Comparison of ENCODE assay signal across 17 cellular contexts in the genomic region with DNA sequence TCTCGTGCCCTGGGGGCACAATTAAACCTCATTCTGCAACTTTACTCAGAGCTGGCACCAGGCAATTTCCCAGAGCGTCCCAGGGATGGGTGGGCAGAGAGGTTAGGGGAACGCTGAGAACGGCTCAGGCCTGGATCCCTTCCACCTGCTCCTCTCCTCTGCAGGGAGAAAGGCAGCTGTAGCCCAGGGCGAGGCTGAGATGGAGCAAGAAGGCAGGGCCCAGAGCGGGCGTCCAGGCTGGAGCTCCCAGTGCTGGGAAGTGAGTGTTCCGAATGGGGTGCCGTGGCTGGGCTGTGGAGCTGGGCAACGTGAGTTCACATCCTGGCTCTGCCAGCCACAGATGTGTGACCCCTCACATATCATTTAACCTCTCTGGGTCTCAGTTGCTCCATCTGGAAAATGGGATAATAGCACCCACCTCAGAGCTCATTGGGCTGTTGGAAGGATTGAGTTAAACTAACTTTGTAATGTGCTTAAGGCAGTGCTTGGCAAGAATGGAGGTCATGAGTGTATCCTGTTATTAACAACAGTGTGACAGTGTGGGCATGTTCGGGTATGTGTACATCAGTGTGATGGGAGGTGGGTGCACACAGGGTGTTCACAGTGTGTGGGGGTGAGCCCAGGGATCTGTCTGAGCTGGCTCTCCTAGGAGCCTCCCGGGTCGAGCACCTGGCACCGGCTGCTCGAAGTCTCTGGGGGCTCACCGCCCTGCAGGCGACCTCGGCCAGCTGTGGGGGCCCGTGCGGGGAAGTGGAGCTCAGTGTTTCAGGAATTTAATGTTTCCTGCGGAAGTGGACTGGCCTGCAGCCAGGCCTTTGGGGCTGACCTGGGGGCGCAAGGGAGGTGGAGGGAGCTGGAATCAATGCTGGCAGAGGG. TPM values are rescaled to one million over a fixed set of nuclear protein-coding genes. Genes with fewer than 3 reads are reported as not detected.
DNase-seq lines count a peak whose midpoint lies in the region; ATAC-seq and TF ChIP-seq lines count a peak whose summit lies in the region.
"Had no signal": no experiment of that assay in that cellular context is flagged by ENCODE, and none has a peak within 500 bp of the region (broad histone marks: within the 10 kb centered on the region; RNA-seq: fewer than 3 reads in every experiment).

No MANE protein-coding gene starts in this region.

- peaks cover 18% of the 10 kb centered on the region for H3K36me3 Mint-ChIP-seq in CD4-positive, alpha-beta T cell (ENCODE audit: low read depth)
- peaks cover 15% of the 10 kb centered on the region for H3K36me3 Mint-ChIP-seq in nephron (ENCODE audit: low read depth)

- H3K27me3 ChIP-seq in CD4-positive, alpha-beta T cell (ENCODE audit: control insufficient read depth, insufficient read depth, low read length), result peaks cover 6% of the 10 kb centered on the region
- peaks cover 0 to 60% of the 10 kb centered on the region in 2 donors for H3K27me3 ChIP-seq in left lung

- POLR2A ChIA-PET in CD4-positive, alpha-beta T cell (lab: Charles Lee), result interaction anchor here (2.5 to 3.0 kb wide), 2 partner anchors 27 to 184 kb away, joined by 10 to 13 read pairs; a partner anchor contains a TSS

- H3K4me1 ChIP-seq in left lung, result peaks cover 24 to 45% of the 10 kb centered on the region in 2 donors
- H3K4me1 ChIP-seq: Caco-2 had no signal

- H3K9me3 ChIP-seq in CD4-positive, alpha-beta T cell (ENCODE audit: control insufficient read depth, low read length), result no peaks in the 10 kb centered on the region
- H3K9me3 ChIP-seq in left lung, result no peaks in the 10 kb centered on the region
- H3K9me3 ChIP-seq: Caco-2, neutrophil had no signal

- no peak for DNase-seq in CD4-positive, alpha-beta T cell
- DNase-seq in NAMALWA (ENCODE audit: low spot score) (peak; percentile 53), dermis blood vessel endothelial cell (peak; percentile 80), SHP77 (lab: John Stamatoyannopoulos, UW) (no peak), activated gamma-delta T cell (lab: John Stamatoyannopoulos, UW) (no peak), left lung (no peak)
- DNase-seq: activated T-cell treated with anti-CD3 and anti-CD28 coated beads, Interleukin-2, amount 50 U/mL, for 48 hours; Caco-2; HCEC 1CT; Karpas-422; stimulated activated CD4-positive, alpha-beta T cell treated with anti-CD3 and anti-CD28 coated beads, Interleukin-1b, Interleukin-23, amount 100 ng/mL, for 48 hours; stimulated activated naive CD8-positive, alpha-beta T cell treated with anti-CD3 and anti-CD28 coated beads, Interleukin-15, Interleukin-2, amounts not matched to agents 100 U/mL and 50 U/mL, for 24 hours had no signal

- H3K36me3 ChIP-seq in left lung, result peaks cover 0 to 24% of the 10 kb centered on the region in 2 donors

- CTCF ChIA-PET in CD4-positive, alpha-beta T cell (lab: Charles Lee), result interaction anchor here (1.1 to 2.4 kb wide), 2 partner anchors 11 to 164 kb away, joined by 5 to 13 read pairs; no protein-coding TSS in a partner anchor

- H3K4me3 Mint-ChIP-seq in CD4-positive, alpha-beta T cell, result peak overlapping the region; percentile 67
- peak overlapping the region; percentile 7 to 24 (median 17) for H3K4me3 Mint-ChIP-seq in nephron

- no peak for TF ChIP-seq CTCF in CD4-positive, alpha-beta T cell (IDR thresholded peaks at IDR 0.05)
- TF ChIP-seq CTCF in nephron (IDR thresholded peaks at IDR 0.05; ENCODE audit: unreplicated experiment in 3 of 3) (no peak), left lung (IDR thresholded peaks at IDR 0.05) (no peak)

- no peaks in the 10 kb centered on the region for H3K9me3 Mint-ChIP-seq in CD4-positive, alpha-beta T cell
- no peaks in the 10 kb centered on the region for H3K9me3 Mint-ChIP-seq in nephron

- H3K4me1 Mint-ChIP-seq in CD4-positive, alpha-beta T cell (ENCODE audit: low read depth), result peaks cover 9% of the 10 kb centered on the region
- H3K4me1 Mint-ChIP-seq in nephron, result peaks cover 38% of the 10 kb centered on the region

- no peak overlapping the region for H3K4me3 ChIP-seq in left lung
- H3K4me3 ChIP-seq: cardiac muscle cell had no signal

- ATAC-seq in CD4-positive, alpha-beta T cell (ENCODE audit: poor library complexity), result no peak
- no peak for ATAC-seq in HG03378 (IDR thresholded peaks at IDR 0.05; ENCODE audit: unreplicated experiment)
- no peak for ATAC-seq in left lung
- ATAC-seq: activated CD4-positive, CD25-positive, alpha-beta regulatory T cell treated with anti-CD3 and anti-CD28 coated beads, Interleukin-2, amount 50 U/mL, for 24 hours; stimulated activated naive CD8-positive, alpha-beta T cell treated with anti-CD3 and anti-CD28 coated beads, Interleukin-15, Interleukin-2, amounts not matched to agents 100 U/mL and 50 U/mL, for 24 hours had no signal

- H3K27ac ChIP-seq in CD4-positive, alpha-beta T cell (ENCODE audit: low read depth, low read length), result no peak overlapping the region
- no peak overlapping the region for H3K27ac ChIP-seq in left lung
- H3K27ac ChIP-seq: cardiac muscle cell, neutrophil had no signal

- intact Hi-C loops in CD4-positive, alpha-beta T cell (cut with DNase I, micrococcal nuclease), result no loop called here
- intact Hi-C loops in left lung (cut with DNase I), result loop anchor here in 1 of 2 donors (2.0 kb wide), 1 partner anchor 147 kb away; no protein-coding TSS in a partner anchor

- peaks cover 4% of the 10 kb centered on the region for H3K27me3 Mint-ChIP-seq in CD4-positive, alpha-beta T cell
- peaks cover 22% of the 10 kb centered on the region for H3K27me3 Mint-ChIP-seq in nephron (ENCODE audit: low read depth)

- H3K27ac Mint-ChIP-seq in CD4-positive, alpha-beta T cell, result no peak overlapping the region
- peak overlapping the region; percentile 27 to 67 (median 31) for H3K27ac Mint-ChIP-seq in nephron

RNA-seq across cellular contexts. Expression of a gene that starts 15.6 kb away (rescaled TPM):
- 10 to 100 TPM; 57.5 to 60.0 TPM for total RNA-seq in CD4-positive, alpha-beta T cell
- total RNA-seq in dermis blood vessel endothelial cell (52.3 and 57.7 TPM in 2 replicates), left lung (10 to 100 TPM; 65.0 to 67.7 TPM)

RNA-seq across cellular contexts. Expression of a gene that starts 27.4 kb away (rescaled TPM):
- 100 to 1,000 TPM in 1 of 2 experiments, 10 to 100 TPM in 1; 89.1 to 105 TPM for total RNA-seq in CD4-positive, alpha-beta T cell
- 287 and 330 TPM in 2 replicates for total RNA-seq in dermis blood vessel endothelial cell
- total RNA-seq in left lung, result 100 to 1,000 TPM; 267 to 281 TPM

RNA-seq across cellular contexts. Expression of a gene that starts 33.9 kb away (rescaled TPM):
- total RNA-seq in CD4-positive, alpha-beta T cell, result not detected
- total RNA-seq in dermis blood vessel endothelial cell, result not detected in 2 replicates
- total RNA-seq in left lung, result under 1 TPM; 0.15 to 0.18 TPM

Comparison
In these comparisons a context has a peak if more than half of its experiments do, and no peak if none do; other contexts are left out.
1. DNase-seq: peak in NAMALWA (single experiment) and dermis blood vessel endothelial cell (single experiment); none in CD4-positive, alpha-beta T cell (0 of 10), SHP77 (0 of 2), activated gamma-delta T cell (single experiment) and left lung (0 of 2).